In genomic region chr1:52554267-52554640, GRCh38 we compare ENCODE assay signal across 9 cellular contexts. TPM values are rescaled to one million over a fixed set of nuclear protein-coding genes. Genes with fewer than 3 reads are reported as not detected.
DNase-seq lines count a peak whose midpoint lies in the region; ATAC-seq and TF ChIP-seq lines count a peak whose summit lies in the region.
"Had no signal": no experiment of that assay in that cellular context is flagged by ENCODE, and none has a peak within 500 bp of the region (broad histone marks: within the 10 kb centered on the region; RNA-seq: fewer than 3 reads in every experiment).

No MANE protein-coding gene starts in this region.

- BruUV-seq in Calu3 (replicated peaks; lab: Mats Ljungman, UMichigan): TSS peak; percentile 71

- H3K4me1 Mint-ChIP-seq in Calu3 (ENCODE audit: low read depth, unreplicated experiment): peaks cover 19% of the 10 kb centered on the region

- peaks cover 33% of the 10 kb centered on the region for H4K20me1 ChIP-seq in Loucy (ENCODE audit: insufficient read depth, low read length, poor library complexity, severe bottlenecking)

- no peak overlapping the region for H3K4me3 Mint-ChIP-seq in Calu3 (ENCODE audit: low read depth, unreplicated experiment)

- no peaks in the 10 kb centered on the region for H3K9me2 ChIP-seq in Loucy (replicated peaks; ENCODE audit: low read depth, low read length)

- no peaks in the 10 kb centered on the region for H3K9me3 Mint-ChIP-seq in Calu3 (ENCODE audit: low read depth, unreplicated experiment)
- H3K9me3 Mint-ChIP-seq: effector memory CD8-positive, alpha-beta T cell had no signal

- DNase-seq in Calu3 (no peak), cerebellar cortex (ENCODE audit: low spot score) (peak; percentile 17), T-helper 9 cell (no peak), nucleus accumbens (lab: John Stamatoyannopoulos, UW) (no peak)
- DNase-seq: effector memory CD8-positive, alpha-beta T cell had no signal

- H3K36me3 ChIP-seq in Loucy (ENCODE audit: insufficient read depth, low read length): no peaks in the 10 kb centered on the region
- H3K36me3 ChIP-seq in neuron (ENCODE audit: insufficient read depth, low read length): no peaks in the 10 kb centered on the region

- H3K4me2 ChIP-seq in Loucy (ENCODE audit: low read depth, low read length, poor library complexity, severe bottlenecking): peak overlapping the region; percentile 94

- CTCF ChIA-PET in Calu3 (lab: Charles Lee): interaction anchor here (0.6 kb wide), 1 partner anchor 145 kb away, joined by 3 read pairs; no protein-coding TSS in a partner anchor

- TF ChIP-seq CTCF in Calu3 (IDR thresholded peaks at IDR 0.05; ENCODE audit: unreplicated experiment): no peak
- TF ChIP-seq CTCF in Loucy (conservative IDR thresholded peaks at IDR 0.05; ENCODE audit: low read length): no peak

- H3K9me3 ChIP-seq in Loucy (ENCODE audit: insufficient read depth, low read depth, low read length) (no peaks in the 10 kb centered on the region), neuron (ENCODE audit: low read length) (no peaks in the 10 kb centered on the region)

- no peaks in the 10 kb centered on the region for H3K27me3 ChIP-seq in Loucy (ENCODE audit: insufficient read depth, low read length, poor library complexity, severe bottlenecking)
- H3K27me3 ChIP-seq in neuron (ENCODE audit: insufficient read depth, low read length): no peaks in the 10 kb centered on the region

- H2AFZ ChIP-seq in Loucy (ENCODE audit: low read length): peak overlapping the region; percentile 86
- no peak overlapping the region for H2AFZ ChIP-seq in neuron (ENCODE audit: low read depth, low read length)

- intact Hi-C loops in Calu3 (cut with micrococcal nuclease; ENCODE audit: unreplicated experiment): loop anchor here (5.0 kb wide), 1 partner anchor 133 kb away; no protein-coding TSS in a partner anchor

- no peaks in the 10 kb centered on the region for H3K27me3 Mint-ChIP-seq in Calu3 (ENCODE audit: unreplicated experiment)
- H3K27me3 Mint-ChIP-seq: effector memory CD8-positive, alpha-beta T cell had no signal

- H3F3A ChIP-seq in Loucy (ENCODE audit: low read depth): 0 out of 2 replicates have a peak, but pooled peaks cover 3% of the 10 kb centered on the region

- H3K4me1 ChIP-seq in Loucy (ENCODE audit: insufficient read depth, low read length, poor library complexity, severe bottlenecking): peaks cover 41% of the 10 kb centered on the region
- peaks cover 23% of the 10 kb centered on the region for H3K4me1 ChIP-seq in neuron (ENCODE audit: insufficient read depth, low read length)

- H3K36me3 Mint-ChIP-seq in Calu3 (ENCODE audit: insufficient read depth, unreplicated experiment): no peaks in the 10 kb centered on the region

- H3K4me3 ChIP-seq in Loucy (ENCODE audit: low read length, poor library complexity, severe bottlenecking) (peak overlapping the region; percentile 84), neuron (ENCODE audit: low read length) (peak overlapping the region; percentile 83)

- peaks cover 55% of the 10 kb centered on the region for H3K79me2 ChIP-seq in Loucy (ENCODE audit: insufficient read depth, low read length)

- peak overlapping the region; percentile 95 for H3K9ac ChIP-seq in Loucy (ENCODE audit: low read depth, low read length, poor library complexity, severe bottlenecking)

- ATAC-seq in GM18519 (IDR thresholded peaks at IDR 0.05; ENCODE audit: low FRiP score, unreplicated experiment) (no peak), GM19351 (IDR thresholded peaks at IDR 0.05; ENCODE audit: unreplicated experiment) (no peak)

- H3K27ac Mint-ChIP-seq in Calu3 (ENCODE audit: unreplicated experiment): no peak overlapping the region
- H3K27ac Mint-ChIP-seq: effector memory CD8-positive, alpha-beta T cell had no signal

RNA-seq across cellular contexts. Expression of gene TUT4, which starts 1.4 kb away (rescaled TPM):
- total RNA-seq in Calu3 (2022): 41.4 and 55.9 TPM in 2 replicates

RNA-seq across cellular contexts. Expression of gene GPX7, which starts 47.9 kb away (rescaled TPM):
- not detected in 2 replicates for total RNA-seq in Calu3 (2022)
